ENCODE assay signal across 8 cellular contexts in genomic region chr22:35648066-35649025, GRCh38. TPM values are rescaled to one million over a fixed set of nuclear protein-coding genes. Genes with fewer than 3 reads are reported as not detected.
A peak's percentile ranks its signal among the peaks of the same experiment; 100 is the strongest.
DNase-seq lines count a peak whose midpoint lies in the region; ATAC-seq and TF ChIP-seq lines count a peak whose summit lies in the region.

Gene APOL6 (plus strand): TSS chr22:35648446. CDS start chr22:35656426, 7,980 bp downstream.

- no peaks in the 10 kb centered on the region for H3K27me3 Mint-ChIP-seq in activated T-helper 17 cell treated with anti-CD3 and anti-CD28 coated beads, Interleukin-2, amount 50 U/mL, for 72 hours
- H3K27me3 Mint-ChIP-seq in osteocyte (ENCODE audit: unreplicated experiment) = no peaks in the 10 kb centered on the region

- H3K36me3 Mint-ChIP-seq in activated T-helper 17 cell treated with anti-CD3 and anti-CD28 coated beads, Interleukin-2, amount 50 U/mL, for 72 hours (ENCODE audit: low read depth) = peaks cover 40% of the 10 kb centered on the region
- H3K36me3 Mint-ChIP-seq in osteocyte (ENCODE audit: unreplicated experiment) = peaks cover 4% of the 10 kb centered on the region

- DNase-seq in EL = peak; percentile 82
- DNase-seq in Peyer's patch = peak; percentile 58 to 76 (median 71)
- DNase-seq in fibroblast of the conjunctiva (ENCODE audit: low read depth) = peak; percentile 69
- DNase-seq in osteocyte (ENCODE audit: extremely low spot score, unreplicated experiment) = peak; percentile 77
- DNase-seq in transverse colon = peak; percentile 67

- H3K4me1 Mint-ChIP-seq in activated T-helper 17 cell treated with anti-CD3 and anti-CD28 coated beads, Interleukin-2, amount 50 U/mL, for 72 hours = peaks cover 23% of the 10 kb centered on the region
- H3K4me1 Mint-ChIP-seq in osteocyte (ENCODE audit: unreplicated experiment) = peaks cover 41% of the 10 kb centered on the region

- H3K4me1 ChIP-seq in Peyer's patch = peaks cover 0 to 21% (median 8%) of the 10 kb centered on the region in 4 donors
- peaks cover 16 to 37% (median 21%) of the 10 kb centered on the region in 4 donors for H3K4me1 ChIP-seq in transverse colon

- H3K27me3 ChIP-seq in Peyer's patch = no peaks in the 10 kb centered on the region
- H3K27me3 ChIP-seq in transverse colon = no peaks in the 10 kb centered on the region

- 4 to 9% methylated on average over 12 to 16 of the region's 18 CpGs for WGBS in transverse colon (ENCODE audit: low coverage in 1 of 2), 2 donors

- peak within 1 kb of the TSS; percentile 100 for H3K27ac Mint-ChIP-seq in activated T-helper 17 cell treated with anti-CD3 and anti-CD28 coated beads, Interleukin-2, amount 50 U/mL, for 72 hours
- H3K27ac Mint-ChIP-seq in osteocyte (ENCODE audit: unreplicated experiment) = peak within 1 kb of the TSS; percentile 99

- peak; percentile 73 to 83 for TF ChIP-seq POLR2A in Peyer's patch (IDR thresholded peaks at IDR 0.05)
- peak; percentile 83 for TF ChIP-seq POLR2A in transverse colon (IDR thresholded peaks at IDR 0.05)

- ATAC-seq in HG02759 (IDR thresholded peaks at IDR 0.05; ENCODE audit: unreplicated experiment) (peak; percentile 59), GM21367 (IDR thresholded peaks at IDR 0.05; ENCODE audit: unreplicated experiment) (no peak)
- peak; percentile 87 for ATAC-seq in activated T-helper 17 cell treated with anti-CD3 and anti-CD28 coated beads, Interleukin-2, amount 50 U/mL, for 72 hours (replicated peaks)

- H3K9me3 ChIP-seq in Peyer's patch (no peaks in the 10 kb centered on the region), transverse colon (no peaks in the 10 kb centered on the region)

- H3K4me3 Mint-ChIP-seq in activated T-helper 17 cell treated with anti-CD3 and anti-CD28 coated beads, Interleukin-2, amount 50 U/mL, for 72 hours = peak within 1 kb of the TSS; percentile 96
- H3K4me3 Mint-ChIP-seq in osteocyte (ENCODE audit: unreplicated experiment) = peak within 1 kb of the TSS; percentile 91

- peak within 1 kb of the TSS; percentile 85 to 95 (median 93) for H3K27ac ChIP-seq in Peyer's patch
- H3K27ac ChIP-seq in transverse colon = peak within 1 kb of the TSS; percentile 90 to 94 (median 93)

- no peaks in the 10 kb centered on the region for H3K9me3 Mint-ChIP-seq in activated T-helper 17 cell treated with anti-CD3 and anti-CD28 coated beads, Interleukin-2, amount 50 U/mL, for 72 hours
- H3K9me3 Mint-ChIP-seq in osteocyte (ENCODE audit: unreplicated experiment) = no peaks in the 10 kb centered on the region

- H3K36me3 ChIP-seq in Peyer's patch (no peaks in the 10 kb centered on the region), transverse colon (no peaks in the 10 kb centered on the region)

- intact Hi-C loops in transverse colon (cut with DNase I; ENCODE audit: low total_unique reads) = no loop called here

- TF ChIP-seq CTCF in Peyer's patch (IDR thresholded peaks at IDR 0.05) (no peak), osteocyte (IDR thresholded peaks at IDR 0.05) (no peak), transverse colon (IDR thresholded peaks at IDR 0.05) (no peak)

- TF ChIP-seq EP300 in transverse colon (IDR thresholded peaks at IDR 0.05; ENCODE audit: low read depth) = no peak

- H3K4me3 ChIP-seq in Peyer's patch = peak within 1 kb of the TSS; percentile 64 to 75 (median 69)
- peak within 1 kb of the TSS; percentile 62 to 68 (median 66) for H3K4me3 ChIP-seq in transverse colon

- in situ Hi-C loops in transverse colon (cut with MboI; ENCODE audit: low pct_ligation_motif_present in 1 of 4, low pct_unique_long_range_greater_than_20kb in 1 of 4, low sequenced_read_pairs in 3 of 4) = loop anchor here in 2 of 4 donors (25.0 kb wide), 2 partner anchors 264 to 464 kb away; no protein-coding TSS in a partner anchor

RNA-seq across cellular contexts. Expression of gene APOL6, which starts in this region (rescaled TPM):
- 10 to 100 TPM; 28.9 to 70.2 (median 46.8) TPM for total RNA-seq in Peyer's patch
- 10 to 100 TPM; 23.0 to 38.7 TPM for total RNA-seq in activated T-helper 17 cell treated with anti-CD3 and anti-CD28 coated beads, Interleukin-2, amount 50 U/mL, for 72 hours
- 11.8 and 14.3 TPM in 2 replicates for total RNA-seq in osteocyte
- 10 to 100 TPM in 3 of 4 donors, 1 to 10 TPM in 1; 4.6 to 39.7 (median 27.5) TPM for total RNA-seq in transverse colon
